Comparison of ENCODE assay signal across 8 cellular contexts in the genomic region with DNA sequence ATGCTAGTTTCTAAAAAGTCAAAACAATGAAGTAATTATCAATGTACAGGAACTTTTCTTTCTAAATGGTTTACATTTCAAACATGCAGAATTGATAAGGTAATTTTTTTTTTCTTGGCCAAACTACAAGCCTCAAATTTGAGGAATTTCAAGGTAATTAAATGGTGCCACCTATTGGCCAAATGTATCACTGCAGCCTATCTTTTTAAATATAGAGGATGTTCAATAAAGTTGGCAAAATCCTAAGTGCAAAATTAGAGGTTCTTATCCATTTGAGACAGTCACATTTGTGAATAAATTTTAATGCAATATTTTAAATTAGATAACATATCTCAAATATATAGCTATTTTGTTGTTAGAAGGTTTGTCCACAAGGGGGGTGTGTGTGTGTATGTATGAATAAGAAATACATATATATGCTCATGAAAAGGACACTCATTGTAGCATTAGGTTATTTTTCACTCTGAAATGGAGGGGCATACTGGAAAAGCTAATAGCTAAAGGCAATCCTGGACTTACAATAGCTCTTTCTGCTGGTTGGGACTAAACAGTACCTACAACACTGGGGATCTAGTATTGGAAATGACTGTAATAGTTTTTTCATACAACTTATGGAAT. TPM values are rescaled to one million over a fixed set of nuclear protein-coding genes. Genes with fewer than 3 reads are reported as not detected.
DNase-seq lines count a peak whose midpoint lies in the region; ATAC-seq, FAIRE-seq and TF ChIP-seq lines count a peak whose summit lies in the region.

No MANE protein-coding gene starts in this region.

- H3K36me3 ChIP-seq in KMS-11 (ENCODE audit: insufficient read depth) (no peaks in the 10 kb centered on the region), sigmoid colon (peaks cover 0 to 15% (median 0%) of the 10 kb centered on the region in 4 donors)

- H3K27ac ChIP-seq in KMS-11 (no peak overlapping the region), sigmoid colon (no peak overlapping the region)

- no peaks in the 10 kb centered on the region for H3K36me3 Mint-ChIP-seq in activated naive CD8-positive, alpha-beta T cell treated with anti-CD3 and anti-CD28 coated beads, Interleukin-2, amount 50 U/mL, for 24 hours (ENCODE audit: low read depth)
- no peaks in the 10 kb centered on the region for H3K36me3 Mint-ChIP-seq in activated naive CD8-positive, alpha-beta T cell treated with anti-CD3 and anti-CD28 coated beads for 36 hours

- no peak for TF ChIP-seq EP300 in sigmoid colon (IDR thresholded peaks at IDR 0.05)

- intact Hi-C loops in sigmoid colon (cut with DNase I) = loop anchor here (1.0 to 10.0 kb wide), 2 partner anchors 227 to 544 kb away; a partner anchor contains a TSS

- H3K9me3 ChIP-seq in sigmoid colon = no peaks in the 10 kb centered on the region

- no peaks in the 10 kb centered on the region for H3K27me3 Mint-ChIP-seq in activated naive CD8-positive, alpha-beta T cell treated with anti-CD3 and anti-CD28 coated beads, Interleukin-2, amount 50 U/mL, for 24 hours
- peaks cover 4% of the 10 kb centered on the region for H3K27me3 Mint-ChIP-seq in activated naive CD8-positive, alpha-beta T cell treated with anti-CD3 and anti-CD28 coated beads for 36 hours

- peak; percentile 92 for TF ChIP-seq CTCF in KMS-11 (conservative IDR thresholded peaks at IDR 0.05; ENCODE audit: low read depth, low read length)
- peak; percentile 48 to 89 (median 82) for TF ChIP-seq CTCF in sigmoid colon (IDR thresholded peaks at IDR 0.05)

- H3K4me1 Mint-ChIP-seq in activated naive CD8-positive, alpha-beta T cell treated with anti-CD3 and anti-CD28 coated beads, Interleukin-2, amount 50 U/mL, for 24 hours = no peaks in the 10 kb centered on the region
- no peaks in the 10 kb centered on the region for H3K4me1 Mint-ChIP-seq in activated naive CD8-positive, alpha-beta T cell treated with anti-CD3 and anti-CD28 coated beads for 36 hours

- H4K20me1 ChIP-seq in KMS-11 (ENCODE audit: insufficient read depth) = no peaks in the 10 kb centered on the region

- no peak overlapping the region for H3K4me2 ChIP-seq in KMS-11

- no peak overlapping the region for H2AFZ ChIP-seq in KMS-11 (ENCODE audit: low read depth)

- H3K27me3 ChIP-seq in KMS-11 (ENCODE audit: insufficient read depth, low read depth) (no peaks in the 10 kb centered on the region), sigmoid colon (no peaks in the 10 kb centered on the region)

- peak; percentile 5 for DNase-seq in activated naive CD8-positive, alpha-beta T cell treated with anti-CD3 and anti-CD28 coated beads, Interleukin-2, amount 50 U/mL, for 24 hours
- DNase-seq in activated naive CD8-positive, alpha-beta T cell treated with anti-CD3 and anti-CD28 coated beads for 36 hours = no peak
- DNase-seq in SW480 (ENCODE audit: low spot score) (peak; percentile 10), frontal cortex (ENCODE audit: low spot score in 2 of 2) (peak in 1 of 2 donors; percentile 16), sigmoid colon (no peak), D341Med (ENCODE audit: low spot score) (no peak)

- peak; percentile 95 for FAIRE-seq in frontal cortex (lab: Jason Lieb, UNC)

- H3K4me1 ChIP-seq in KMS-11 (ENCODE audit: low read depth, poor library complexity, severe bottlenecking) (no peaks in the 10 kb centered on the region), sigmoid colon (peaks cover 0 to 5% (median 2%) of the 10 kb centered on the region in 4 donors)

- H3K4me3 ChIP-seq in KMS-11 (IDR thresholded peaks at IDR 0.05; ENCODE audit: insufficient read depth, low read depth, low read length) (no peak overlapping the region), sigmoid colon (no peak overlapping the region)

- no peaks in the 10 kb centered on the region for H3K79me2 ChIP-seq in KMS-11 (ENCODE audit: insufficient read depth, low read depth)

- ATAC-seq in activated naive CD8-positive, alpha-beta T cell treated with anti-CD3 and anti-CD28 coated beads, Interleukin-2, amount 50 U/mL, for 24 hours = no peak
- no peak for ATAC-seq in HG03039 (IDR thresholded peaks at IDR 0.05; ENCODE audit: unreplicated experiment)

- H3K4me3 Mint-ChIP-seq in activated naive CD8-positive, alpha-beta T cell treated with anti-CD3 and anti-CD28 coated beads, Interleukin-2, amount 50 U/mL, for 24 hours = no peak overlapping the region
- H3K4me3 Mint-ChIP-seq in activated naive CD8-positive, alpha-beta T cell treated with anti-CD3 and anti-CD28 coated beads for 36 hours = no peak overlapping the region

- no peaks in the 10 kb centered on the region for H3K9me3 Mint-ChIP-seq in activated naive CD8-positive, alpha-beta T cell treated with anti-CD3 and anti-CD28 coated beads, Interleukin-2, amount 50 U/mL, for 24 hours
- H3K9me3 Mint-ChIP-seq in activated naive CD8-positive, alpha-beta T cell treated with anti-CD3 and anti-CD28 coated beads for 36 hours = no peaks in the 10 kb centered on the region

- no peak overlapping the region for H3K27ac Mint-ChIP-seq in activated naive CD8-positive, alpha-beta T cell treated with anti-CD3 and anti-CD28 coated beads, Interleukin-2, amount 50 U/mL, for 24 hours
- H3K27ac Mint-ChIP-seq in activated naive CD8-positive, alpha-beta T cell treated with anti-CD3 and anti-CD28 coated beads for 36 hours = no peak overlapping the region

- TF ChIP-seq POLR2A in sigmoid colon (IDR thresholded peaks at IDR 0.05) = no peak

- H3K9ac ChIP-seq in KMS-11 = no peak overlapping the region

RNA-seq across cellular contexts. Expression of a gene that starts 26.2 kb away (rescaled TPM):
- 100 to 1,000 TPM; 151 to 153 TPM for total RNA-seq in activated naive CD8-positive, alpha-beta T cell treated with anti-CD3 and anti-CD28 coated beads for 36 hours
- total RNA-seq in frontal cortex (147 TPM), sigmoid colon (100 to 1,000 TPM in 3 of 4 donors, 10 to 100 TPM in 1; 77.8 to 172 (median 138) TPM)
- polyA plus RNA-seq in sigmoid colon = 100 to 1,000 TPM in 2 of 3 donors, 10 to 100 TPM in 1; 71.6 to 175 (median 127) TPM

Comparison
In these comparisons a context has a peak if more than half of its experiments do, and no peak if none do; other contexts are left out.
1. DNase-seq: peak in activated naive CD8-positive, alpha-beta T cell treated with anti-CD3 and anti-CD28 coated beads, Interleukin-2, amount 50 U/mL, for 24 hours (single experiment) and SW480 (single experiment); none in activated naive CD8-positive, alpha-beta T cell treated with anti-CD3 and anti-CD28 coated beads for 36 hours (single experiment), sigmoid colon (single experiment) and D341Med (single experiment).